In the genomic region with DNA sequence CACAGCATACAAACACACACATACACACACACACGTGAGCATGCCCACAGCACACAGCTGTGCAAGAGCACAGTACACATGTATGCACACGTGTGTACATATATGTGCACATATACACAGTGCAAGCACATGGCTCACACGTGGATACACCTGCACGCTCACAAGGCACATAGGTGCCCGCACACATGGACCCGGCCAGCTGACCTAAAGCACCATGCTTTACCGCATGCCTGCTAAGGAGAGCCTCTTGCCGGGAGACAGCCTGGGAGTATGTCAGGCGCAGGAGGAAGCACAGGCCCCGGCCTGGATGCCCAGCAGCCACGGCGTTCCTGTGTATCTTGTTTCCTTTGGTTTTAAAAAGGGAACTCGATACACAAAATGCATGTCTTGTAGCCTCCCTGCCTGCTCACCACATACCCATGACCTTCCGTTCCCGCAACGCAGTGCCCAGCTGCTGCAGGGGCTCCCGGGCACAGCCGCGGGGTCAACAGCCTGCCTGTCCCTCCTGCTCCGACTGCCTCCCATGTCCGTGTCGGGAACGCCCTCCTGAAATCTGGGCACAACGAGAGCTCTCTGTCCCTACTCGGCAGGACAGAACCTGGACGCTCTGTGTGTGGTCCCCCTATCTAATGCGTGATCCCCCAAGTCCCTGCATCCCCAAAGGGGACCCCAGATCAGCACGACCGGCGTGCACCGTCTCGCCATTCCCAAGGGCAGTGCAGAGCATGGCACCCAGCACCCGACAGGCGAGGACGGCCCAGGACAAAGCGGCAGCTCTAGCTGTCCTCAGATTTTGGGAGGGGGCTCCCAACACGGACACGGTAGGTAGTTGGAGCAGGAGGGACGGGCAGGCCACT, we compare ENCODE assay signal across 1 cellular context.
A peak's percentile ranks its signal among the peaks of the same experiment; 100 is the strongest.
TF ChIP-seq lines count a peak whose summit lies in the region.

No MANE protein-coding gene starts in this region.

TF ChIP-seq in HepG2, 621 proteins besides CTCF, POLR2A, EP300 and RAD21 (continued from another document and continues in another):
- TF ChIP-seq, protein P1, sequence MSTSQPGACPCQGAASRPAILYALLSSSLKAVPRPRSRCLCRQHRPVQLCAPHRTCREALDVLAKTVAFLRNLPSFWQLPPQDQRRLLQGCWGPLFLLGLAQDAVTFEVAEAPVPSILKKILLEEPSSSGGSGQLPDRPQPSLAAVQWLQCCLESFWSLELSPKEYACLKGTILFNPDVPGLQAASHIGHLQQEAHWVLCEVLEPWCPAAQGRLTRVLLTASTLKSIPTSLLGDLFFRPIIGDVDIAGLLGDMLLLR (CRISPR knock-in tag; IDR thresholded peaks at IDR 0.05): no peak
- TF ChIP-seq HMG20A (CRISPR knock-in tag; IDR thresholded peaks at IDR 0.05; ENCODE audit: borderline replicate concordance) (no peak), RFXAP (CRISPR knock-in tag; IDR thresholded peaks at IDR 0.05; ENCODE audit: borderline replicate concordance) (no peak), ARNTL (CRISPR knock-in tag; IDR thresholded peaks at IDR 0.05) (no peak), ZNF326 (CRISPR knock-in tag; IDR thresholded peaks at IDR 0.05; ENCODE audit: borderline replicate concordance) (0 out of 2 replicates have a peak, but pooled peaks have one; percentile 62), NFIB (CRISPR knock-in tag; IDR thresholded peaks at IDR 0.05; ENCODE audit: borderline replicate concordance) (no peak), ETV5 (CRISPR knock-in tag; IDR thresholded peaks at IDR 0.05; ENCODE audit: borderline replicate concordance) (no peak), AGO1 (IDR thresholded peaks at IDR 0.05; ENCODE audit: low read depth, low read length, poor library complexity, severe bottlenecking) (peak; percentile 27), ZC3H4 (CRISPR knock-in tag; IDR thresholded peaks at IDR 0.05; ENCODE audit: borderline replicate concordance) (peak; percentile 57; the same call in 1 of the 2 replicates), NKX3-1 (CRISPR knock-in tag; IDR thresholded peaks at IDR 0.05) (no peak), ZNF598 (CRISPR knock-in tag; IDR thresholded peaks at IDR 0.05; ENCODE audit: borderline replicate concordance) (no peak), SP4 (CRISPR knock-in tag; IDR thresholded peaks at IDR 0.05) (no peak), RARG (CRISPR knock-in tag; IDR thresholded peaks at IDR 0.05; ENCODE audit: low read depth) (no peak), HNF4G (IDR thresholded peaks at IDR 0.05; ENCODE audit: borderline replicate concordance, low read depth, low read length) (no peak), HNF4G (CRISPR knock-in tag; IDR thresholded peaks at IDR 0.05; ENCODE audit: borderline replicate concordance, low read depth) (no peak), LCORL (IDR thresholded peaks at IDR 0.05) (no peak), LCORL (CRISPR knock-in tag; IDR thresholded peaks at IDR 0.05) (no peak), TBX2 (CRISPR knock-in tag; IDR thresholded peaks at IDR 0.05; ENCODE audit: borderline replicate concordance) (no peak), TBX3 (IDR thresholded peaks at IDR 0.05; ENCODE audit: borderline replicate concordance) (no peak), RBFOX2 (IDR thresholded peaks at IDR 0.05; ENCODE audit: low read depth, low read length) (peak; percentile 62), RNF2 (conservative IDR thresholded peaks at IDR 0.05; ENCODE audit: low read depth) (no peak), TRIM24 (CRISPR knock-in tag; IDR thresholded peaks at IDR 0.05) (no peak), NFRKB (IDR thresholded peaks at IDR 0.05) (no peak), SRSF4 (IDR thresholded peaks at IDR 0.05; ENCODE audit: low read depth, low read length, poor library complexity, severe bottlenecking) (no peak), CHD2 (IDR thresholded peaks at IDR 0.05; ENCODE audit: low read depth, low read length) (no peak), ZNF224 (CRISPR knock-in tag; IDR thresholded peaks at IDR 0.05) (no peak)
- TF ChIP-seq, protein P2, sequence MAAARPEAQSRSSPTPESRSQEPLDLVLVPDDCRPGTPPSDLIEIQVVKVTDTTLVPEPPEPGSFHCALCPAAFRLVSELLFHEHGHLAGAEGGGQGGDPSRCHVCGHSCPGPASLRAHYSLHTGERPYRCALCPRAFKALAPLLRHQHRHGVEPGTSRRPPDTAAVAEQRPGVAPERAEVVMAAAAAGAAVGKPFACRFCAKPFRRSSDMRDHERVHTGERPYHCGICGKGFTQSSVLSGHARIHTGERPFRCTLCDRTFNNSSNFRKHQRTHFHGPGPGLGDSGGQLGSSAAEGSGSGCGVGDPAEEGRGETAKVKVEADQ (CRISPR knock-in tag; IDR thresholded peaks at IDR 0.05; ENCODE audit: borderline replicate concordance): no peak
- TF ChIP-seq, protein P3, sequence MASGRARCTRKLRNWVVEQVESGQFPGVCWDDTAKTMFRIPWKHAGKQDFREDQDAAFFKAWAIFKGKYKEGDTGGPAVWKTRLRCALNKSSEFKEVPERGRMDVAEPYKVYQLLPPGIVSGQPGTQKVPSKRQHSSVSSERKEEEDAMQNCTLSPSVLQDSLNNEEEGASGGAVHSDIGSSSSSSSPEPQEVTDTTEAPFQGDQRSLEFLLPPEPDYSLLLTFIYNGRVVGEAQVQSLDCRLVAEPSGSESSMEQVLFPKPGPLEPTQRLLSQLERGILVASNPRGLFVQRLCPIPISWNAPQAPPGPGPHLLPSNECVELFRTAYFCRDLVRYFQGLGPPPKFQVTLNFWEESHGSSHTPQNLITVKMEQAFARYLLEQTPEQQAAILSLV (CRISPR knock-in tag; IDR thresholded peaks at IDR 0.05; ENCODE audit: borderline replicate concordance): no peak
- TF ChIP-seq, protein P4, sequence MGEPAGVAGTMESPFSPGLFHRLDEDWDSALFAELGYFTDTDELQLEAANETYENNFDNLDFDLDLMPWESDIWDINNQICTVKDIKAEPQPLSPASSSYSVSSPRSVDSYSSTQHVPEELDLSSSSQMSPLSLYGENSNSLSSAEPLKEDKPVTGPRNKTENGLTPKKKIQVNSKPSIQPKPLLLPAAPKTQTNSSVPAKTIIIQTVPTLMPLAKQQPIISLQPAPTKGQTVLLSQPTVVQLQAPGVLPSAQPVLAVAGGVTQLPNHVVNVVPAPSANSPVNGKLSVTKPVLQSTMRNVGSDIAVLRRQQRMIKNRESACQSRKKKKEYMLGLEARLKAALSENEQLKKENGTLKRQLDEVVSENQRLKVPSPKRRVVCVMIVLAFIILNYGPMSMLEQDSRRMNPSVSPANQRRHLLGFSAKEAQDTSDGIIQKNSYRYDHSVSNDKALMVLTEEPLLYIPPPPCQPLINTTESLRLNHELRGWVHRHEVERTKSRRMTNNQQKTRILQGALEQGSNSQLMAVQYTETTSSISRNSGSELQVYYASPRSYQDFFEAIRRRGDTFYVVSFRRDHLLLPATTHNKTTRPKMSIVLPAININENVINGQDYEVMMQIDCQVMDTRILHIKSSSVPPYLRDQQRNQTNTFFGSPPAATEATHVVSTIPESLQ (CRISPR knock-in tag; conservative IDR thresholded peaks at IDR 0.05): no peak
- TF ChIP-seq, protein P5, sequence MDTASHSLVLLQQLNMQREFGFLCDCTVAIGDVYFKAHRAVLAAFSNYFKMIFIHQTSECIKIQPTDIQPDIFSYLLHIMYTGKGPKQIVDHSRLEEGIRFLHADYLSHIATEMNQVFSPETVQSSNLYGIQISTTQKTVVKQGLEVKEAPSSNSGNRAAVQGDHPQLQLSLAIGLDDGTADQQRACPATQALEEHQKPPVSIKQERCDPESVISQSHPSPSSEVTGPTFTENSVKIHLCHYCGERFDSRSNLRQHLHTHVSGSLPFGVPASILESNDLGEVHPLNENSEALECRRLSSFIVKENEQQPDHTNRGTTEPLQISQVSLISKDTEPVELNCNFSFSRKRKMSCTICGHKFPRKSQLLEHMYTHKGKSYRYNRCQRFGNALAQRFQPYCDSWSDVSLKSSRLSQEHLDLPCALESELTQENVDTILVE (CRISPR knock-in tag; IDR thresholded peaks at IDR 0.05): 0 out of 2 replicates have a peak, but pooled peaks have one; percentile 5
- TF ChIP-seq, protein P6, sequence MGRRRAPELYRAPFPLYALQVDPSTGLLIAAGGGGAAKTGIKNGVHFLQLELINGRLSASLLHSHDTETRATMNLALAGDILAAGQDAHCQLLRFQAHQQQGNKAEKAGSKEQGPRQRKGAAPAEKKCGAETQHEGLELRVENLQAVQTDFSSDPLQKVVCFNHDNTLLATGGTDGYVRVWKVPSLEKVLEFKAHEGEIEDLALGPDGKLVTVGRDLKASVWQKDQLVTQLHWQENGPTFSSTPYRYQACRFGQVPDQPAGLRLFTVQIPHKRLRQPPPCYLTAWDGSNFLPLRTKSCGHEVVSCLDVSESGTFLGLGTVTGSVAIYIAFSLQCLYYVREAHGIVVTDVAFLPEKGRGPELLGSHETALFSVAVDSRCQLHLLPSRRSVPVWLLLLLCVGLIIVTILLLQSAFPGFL (CRISPR knock-in tag; IDR thresholded peaks at IDR 0.05): no peak
- TF ChIP-seq, protein P7, sequence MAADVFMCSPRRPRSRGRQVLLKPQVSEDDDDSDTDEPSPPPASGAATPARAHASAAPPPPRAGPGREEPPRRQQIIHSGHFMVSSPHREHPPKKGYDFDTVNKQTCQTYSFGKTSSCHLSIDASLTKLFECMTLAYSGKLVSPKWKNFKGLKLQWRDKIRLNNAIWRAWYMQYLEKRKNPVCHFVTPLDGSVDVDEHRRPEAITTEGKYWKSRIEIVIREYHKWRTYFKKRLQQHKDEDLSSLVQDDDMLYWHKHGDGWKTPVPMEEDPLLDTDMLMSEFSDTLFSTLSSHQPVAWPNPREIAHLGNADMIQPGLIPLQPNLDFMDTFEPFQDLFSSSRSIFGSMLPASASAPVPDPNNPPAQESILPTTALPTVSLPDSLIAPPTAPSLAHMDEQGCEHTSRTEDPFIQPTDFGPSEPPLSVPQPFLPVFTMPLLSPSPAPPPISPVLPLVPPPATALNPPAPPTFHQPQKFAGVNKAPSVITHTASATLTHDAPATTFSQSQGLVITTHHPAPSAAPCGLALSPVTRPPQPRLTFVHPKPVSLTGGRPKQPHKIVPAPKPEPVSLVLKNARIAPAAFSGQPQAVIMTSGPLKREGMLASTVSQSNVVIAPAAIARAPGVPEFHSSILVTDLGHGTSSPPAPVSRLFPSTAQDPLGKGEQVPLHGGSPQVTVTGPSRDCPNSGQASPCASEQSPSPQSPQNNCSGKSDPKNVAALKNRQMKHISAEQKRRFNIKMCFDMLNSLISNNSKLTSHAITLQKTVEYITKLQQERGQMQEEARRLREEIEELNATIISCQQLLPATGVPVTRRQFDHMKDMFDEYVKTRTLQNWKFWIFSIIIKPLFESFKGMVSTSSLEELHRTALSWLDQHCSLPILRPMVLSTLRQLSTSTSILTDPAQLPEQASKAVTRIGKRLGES (CRISPR knock-in tag; IDR thresholded peaks at IDR 0.05; ENCODE audit: borderline replicate concordance): no peak
- TF ChIP-seq, protein P8, sequence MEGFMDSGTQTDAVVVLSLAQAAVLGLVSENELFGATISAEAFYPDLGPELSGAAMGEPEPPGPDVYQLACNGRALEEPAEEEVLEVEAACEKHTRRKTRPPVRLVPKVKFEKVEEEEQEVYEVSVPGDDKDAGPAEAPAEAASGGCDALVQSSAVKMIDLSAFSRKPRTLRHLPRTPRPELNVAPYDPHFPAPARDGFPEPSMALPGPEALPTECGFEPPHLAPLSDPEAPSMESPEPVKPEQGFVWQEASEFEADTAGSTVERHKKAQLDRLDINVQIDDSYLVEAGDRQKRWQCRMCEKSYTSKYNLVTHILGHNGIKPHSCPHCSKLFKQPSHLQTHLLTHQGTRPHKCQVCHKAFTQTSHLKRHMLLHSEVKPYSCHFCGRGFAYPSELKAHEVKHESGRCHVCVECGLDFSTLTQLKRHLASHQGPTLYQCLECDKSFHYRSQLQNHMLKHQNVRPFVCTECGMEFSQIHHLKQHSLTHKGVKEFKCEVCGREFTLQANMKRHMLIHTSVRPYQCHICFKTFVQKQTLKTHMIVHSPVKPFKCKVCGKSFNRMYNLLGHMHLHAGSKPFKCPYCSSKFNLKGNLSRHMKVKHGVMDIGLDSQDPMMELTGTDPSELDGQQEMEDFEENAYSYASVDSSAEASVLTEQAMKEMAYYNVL (CRISPR knock-in tag; IDR thresholded peaks at IDR 0.05; ENCODE audit: borderline replicate concordance): no peak
- TF ChIP-seq, protein P9, sequence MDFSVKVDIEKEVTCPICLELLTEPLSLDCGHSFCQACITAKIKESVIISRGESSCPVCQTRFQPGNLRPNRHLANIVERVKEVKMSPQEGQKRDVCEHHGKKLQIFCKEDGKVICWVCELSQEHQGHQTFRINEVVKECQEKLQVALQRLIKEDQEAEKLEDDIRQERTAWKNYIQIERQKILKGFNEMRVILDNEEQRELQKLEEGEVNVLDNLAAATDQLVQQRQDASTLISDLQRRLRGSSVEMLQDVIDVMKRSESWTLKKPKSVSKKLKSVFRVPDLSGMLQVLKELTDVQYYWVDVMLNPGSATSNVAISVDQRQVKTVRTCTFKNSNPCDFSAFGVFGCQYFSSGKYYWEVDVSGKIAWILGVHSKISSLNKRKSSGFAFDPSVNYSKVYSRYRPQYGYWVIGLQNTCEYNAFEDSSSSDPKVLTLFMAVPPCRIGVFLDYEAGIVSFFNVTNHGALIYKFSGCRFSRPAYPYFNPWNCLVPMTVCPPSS (IDR thresholded peaks at IDR 0.05): no peak
- TF ChIP-seq, protein P10, sequence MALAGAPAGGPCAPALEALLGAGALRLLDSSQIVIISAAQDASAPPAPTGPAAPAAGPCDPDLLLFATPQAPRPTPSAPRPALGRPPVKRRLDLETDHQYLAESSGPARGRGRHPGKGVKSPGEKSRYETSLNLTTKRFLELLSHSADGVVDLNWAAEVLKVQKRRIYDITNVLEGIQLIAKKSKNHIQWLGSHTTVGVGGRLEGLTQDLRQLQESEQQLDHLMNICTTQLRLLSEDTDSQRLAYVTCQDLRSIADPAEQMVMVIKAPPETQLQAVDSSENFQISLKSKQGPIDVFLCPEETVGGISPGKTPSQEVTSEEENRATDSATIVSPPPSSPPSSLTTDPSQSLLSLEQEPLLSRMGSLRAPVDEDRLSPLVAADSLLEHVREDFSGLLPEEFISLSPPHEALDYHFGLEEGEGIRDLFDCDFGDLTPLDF (CRISPR knock-in tag; IDR thresholded peaks at IDR 0.05): no peak
- TF ChIP-seq, protein P11, sequence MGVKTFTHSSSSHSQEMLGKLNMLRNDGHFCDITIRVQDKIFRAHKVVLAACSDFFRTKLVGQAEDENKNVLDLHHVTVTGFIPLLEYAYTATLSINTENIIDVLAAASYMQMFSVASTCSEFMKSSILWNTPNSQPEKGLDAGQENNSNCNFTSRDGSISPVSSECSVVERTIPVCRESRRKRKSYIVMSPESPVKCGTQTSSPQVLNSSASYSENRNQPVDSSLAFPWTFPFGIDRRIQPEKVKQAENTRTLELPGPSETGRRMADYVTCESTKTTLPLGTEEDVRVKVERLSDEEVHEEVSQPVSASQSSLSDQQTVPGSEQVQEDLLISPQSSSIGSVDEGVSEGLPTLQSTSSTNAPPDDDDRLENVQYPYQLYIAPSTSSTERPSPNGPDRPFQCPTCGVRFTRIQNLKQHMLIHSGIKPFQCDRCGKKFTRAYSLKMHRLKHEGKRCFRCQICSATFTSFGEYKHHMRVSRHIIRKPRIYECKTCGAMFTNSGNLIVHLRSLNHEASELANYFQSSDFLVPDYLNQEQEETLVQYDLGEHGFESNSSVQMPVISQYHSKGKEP (CRISPR knock-in tag; IDR thresholded peaks at IDR 0.05): no peak
- TF ChIP-seq, protein P12, sequence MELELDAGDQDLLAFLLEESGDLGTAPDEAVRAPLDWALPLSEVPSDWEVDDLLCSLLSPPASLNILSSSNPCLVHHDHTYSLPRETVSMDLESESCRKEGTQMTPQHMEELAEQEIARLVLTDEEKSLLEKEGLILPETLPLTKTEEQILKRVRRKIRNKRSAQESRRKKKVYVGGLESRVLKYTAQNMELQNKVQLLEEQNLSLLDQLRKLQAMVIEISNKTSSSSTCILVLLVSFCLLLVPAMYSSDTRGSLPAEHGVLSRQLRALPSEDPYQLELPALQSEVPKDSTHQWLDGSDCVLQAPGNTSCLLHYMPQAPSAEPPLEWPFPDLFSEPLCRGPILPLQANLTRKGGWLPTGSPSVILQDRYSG (CRISPR knock-in tag; IDR thresholded peaks at IDR 0.05): no peak
